Comparison of ENCODE assay signal across 22 cellular contexts in genomic region chr3:129352650-129353588, GRCh38.
DNase-seq lines count a peak whose midpoint lies in the region; ATAC-seq and TF ChIP-seq lines count a peak whose summit lies in the region.
"Had no signal": no experiment of that assay in that cellular context is flagged by ENCODE, and none has a peak within 500 bp of the region (broad histone marks: within the 10 kb centered on the region; RNA-seq: fewer than 3 reads in every experiment).

No MANE protein-coding gene starts in this region.

- no peaks in the 10 kb centered on the region for H3K79me2 ChIP-seq in PC-3 (ENCODE audit: low read length)

- H3K36me3 ChIP-seq in PC-3 (ENCODE audit: low read depth, low read length) = no peaks in the 10 kb centered on the region
- no peaks in the 10 kb centered on the region for H3K36me3 ChIP-seq in Peyer's patch
- H3K36me3 ChIP-seq: SJSA1, tibial nerve had no signal

- no TSS peak for BruUV-seq in PC-3 (replicated peaks; lab: Mats Ljungman, UMichigan)

- no peaks in the 10 kb centered on the region for H4K20me1 ChIP-seq in PC-3 (ENCODE audit: low read length)

- ATAC-seq in PC-3 (peak; percentile 31), GM18861 (IDR thresholded peaks at IDR 0.05; ENCODE audit: unreplicated experiment) (no peak)
- ATAC-seq: sciatic nerve had no signal

- H3K4me3 ChIP-seq in PC-3 (ENCODE audit: low read length) (no peak overlapping the region), retinal pigment epithelial cell (ENCODE audit: low read length) (no peak overlapping the region), Peyer's patch (no peak overlapping the region)
- H3K4me3 ChIP-seq: SJSA1, tibial nerve had no signal

- DNase-seq in PC-3 (peak; percentile 51), dermis blood vessel endothelial cell (peak; percentile 68), kidney tubule cell (ENCODE audit: low spot score) (peak; percentile 9), retinal pigment epithelial cell (ENCODE audit: low read depth) (no peak), NCI-H345 (lab: John Stamatoyannopoulos, UW) (no peak), Peyer's patch (no peak), GM19238 (ENCODE audit: insufficient read length, low spot score) (no peak)
- DNase-seq: activated CD4-positive, CD25-positive, alpha-beta regulatory T cell treated with anti-CD3 and anti-CD28 coated beads, Interleukin-2, amount 50 U/mL, for 72 hours; activated CD8-positive, alpha-beta T cell treated with anti-CD3 and anti-CD28 coated beads, Interleukin-2, amount 10 ng/mL, durations not matched to agents 7 days and 5 days; activated effector memory CD4-positive, alpha-beta T cell treated with anti-CD3 and anti-CD28 coated beads, Interleukin-2, amount 50 U/mL, for 16 hours; activated T-cell treated with anti-CD3 and anti-CD28 coated beads for 4 hours; glutamatergic neuron; naive B cell; NCI-H1417 treated with DMSO at 0.1 percent for 48 hours; NCI-H2081 treated with DMSO at 0.1 percent for 48 hours; NCI-H446 treated with DMSO at 0.1 percent for 48 hours; T-helper 1 cell had no signal

- intact Hi-C loops in PC-3 (cut with micrococcal nuclease) = no loop called here

- TF ChIP-seq POLR2A in Peyer's patch (IDR thresholded peaks at IDR 0.05) = no peak

- no peaks in the 10 kb centered on the region for H3K9me2 ChIP-seq in PC-3 (replicated peaks; ENCODE audit: low read length)

- H3K27ac ChIP-seq in PC-3 (ENCODE audit: low read length) = no peak overlapping the region
- H3K27ac ChIP-seq in Peyer's patch = no peak overlapping the region
- H3K27ac ChIP-seq: C4-2B, SJSA1 had no signal

- H3K4me1 ChIP-seq in PC-3 (ENCODE audit: insufficient read depth, low read length) (no peaks in the 10 kb centered on the region), Peyer's patch (no peaks in the 10 kb centered on the region)
- H3K4me1 ChIP-seq: SJSA1, tibial nerve had no signal

- CTCF ChIA-PET in PC-3 (lab: Charles Lee) = no interaction called here

- H3K27me3 ChIP-seq in PC-3 (ENCODE audit: low read length) (no peaks in the 10 kb centered on the region), Peyer's patch (no peaks in the 10 kb centered on the region)
- H3K27me3 ChIP-seq: SJSA1, tibial nerve had no signal

- H3K9ac ChIP-seq in PC-3 (ENCODE audit: low read length) = no peak overlapping the region

- H3K4me2 ChIP-seq in PC-3 (ENCODE audit: low read length) = no peak overlapping the region

- no peak overlapping the region for H2AFZ ChIP-seq in PC-3 (ENCODE audit: low read length)

- POLR2A ChIA-PET in PC-3 (lab: Charles Lee; ENCODE audit: unreplicated experiment) = no interaction called here

- H3F3A ChIP-seq in PC-3 (ENCODE audit: low read length, unreplicated experiment) = no peaks in the 10 kb centered on the region

- no peak for TF ChIP-seq CTCF in PC-3 (conservative IDR thresholded peaks at IDR 0.05; ENCODE audit: low read depth, low read length)
- peak; percentile 0 for TF ChIP-seq CTCF in retinal pigment epithelial cell (conservative IDR thresholded peaks at IDR 0.05; ENCODE audit: low read depth, low read length)
- TF ChIP-seq CTCF in Peyer's patch (IDR thresholded peaks at IDR 0.05) = no peak

- H3K9me3 ChIP-seq in PC-3 (ENCODE audit: low read length) = no peaks in the 10 kb centered on the region
- H3K9me3 ChIP-seq in Peyer's patch = no peaks in the 10 kb centered on the region
- H3K9me3 ChIP-seq: SJSA1, tibial nerve had no signal

Comparison
In these comparisons a context has a peak if more than half of its experiments do, and no peak if none do; other contexts are left out.
1. DNase-seq: peak in PC-3 (single experiment), dermis blood vessel endothelial cell (single experiment) and kidney tubule cell (single experiment); none in retinal pigment epithelial cell (single experiment), NCI-H345 (single experiment), Peyer's patch (0 of 3) and GM19238 (single experiment).